Comparison of ENCODE assay signal across 19 cellular contexts in genomic region chr2:1429895-1430294, GRCh38. TPM values are rescaled to one million over a fixed set of nuclear protein-coding genes. Genes with fewer than 3 reads are reported as not detected.
DNase-seq lines count a peak whose midpoint lies in the region; ATAC-seq and TF ChIP-seq lines count a peak whose summit lies in the region.
"Had no signal": no experiment of that assay in that cellular context is flagged by ENCODE, and none has a peak within 500 bp of the region (broad histone marks: within the 10 kb centered on the region; RNA-seq: fewer than 3 reads in every experiment).

No MANE protein-coding gene starts in this region.

- no peak overlapping the region; the same call in 1 of the 2 replicates for H3K4me3 ChIP-seq in HUES48 (ENCODE audit: low read depth, low read length)
- peak overlapping the region; percentile 14; the same call in 1 of the 2 replicates for H3K4me3 ChIP-seq in iPS-20b (ENCODE audit: low read length)
- H3K4me3 ChIP-seq in left ventricle myocardium inferior: no peak overlapping the region
- H3K4me3 ChIP-seq in heart left ventricle: no peak overlapping the region

- POLR2A ChIA-PET in WTC11 (lab: Charles Lee): no interaction called here

- H3K9ac ChIP-seq in HUES48 (ENCODE audit: low read depth, low read length) (no peak overlapping the region), iPS-20b (ENCODE audit: low read depth, low read length) (no peak overlapping the region)

- H3K4me3 Mint-ChIP-seq in WTC11: no peak overlapping the region
- H3K4me3 Mint-ChIP-seq: CD4-positive, alpha-beta memory T cell had no signal

- peaks cover 8% of the 10 kb centered on the region for H3K4me1 ChIP-seq in HUES48 (ENCODE audit: control insufficient read depth, insufficient read depth, low read length)
- H3K4me1 ChIP-seq in iPS-20b (ENCODE audit: insufficient read depth, low read length): peaks cover 9% of the 10 kb centered on the region; the same call in 1 of the 2 replicates
- H3K4me1 ChIP-seq in left ventricle myocardium inferior: no peaks in the 10 kb centered on the region
- no peaks in the 10 kb centered on the region for H3K4me1 ChIP-seq in heart left ventricle

- peaks cover 15% of the 10 kb centered on the region for H3K27me3 Mint-ChIP-seq in WTC11 (ENCODE audit: low read depth)
- H3K27me3 Mint-ChIP-seq: CD4-positive, alpha-beta memory T cell had no signal

- H3K27ac ChIP-seq in HUES48 (ENCODE audit: low read depth, low read length): peak overlapping the region; percentile 25
- H3K27ac ChIP-seq in iPS-20b (ENCODE audit: low read length): no peak overlapping the region
- no peak overlapping the region for H3K27ac ChIP-seq in left ventricle myocardium inferior (replicated peaks)
- no peak overlapping the region for H3K27ac ChIP-seq in heart left ventricle

- TF ChIP-seq CTCF in WTC11 (IDR thresholded peaks at IDR 0.05): no peak
- no peak for TF ChIP-seq CTCF in GM20000 (IDR thresholded peaks at IDR 0.05; ENCODE audit: extremely low read depth, missing control alignments)
- TF ChIP-seq CTCF in left ventricle myocardium inferior (IDR thresholded peaks at IDR 0.05; ENCODE audit: borderline replicate concordance): no peak
- TF ChIP-seq CTCF in heart left ventricle (IDR thresholded peaks at IDR 0.05): no peak

- no peaks in the 10 kb centered on the region for H3K36me3 ChIP-seq in HUES48 (ENCODE audit: control insufficient read depth, insufficient read depth, low read length)
- no peaks in the 10 kb centered on the region for H3K36me3 ChIP-seq in iPS-20b (ENCODE audit: insufficient read depth, low read depth, low read length)
- peaks cover 6% of the 10 kb centered on the region for H3K36me3 ChIP-seq in left ventricle myocardium inferior
- H3K36me3 ChIP-seq in heart left ventricle: peaks cover 0 to 4% (median 0%) of the 10 kb centered on the region in 9 donors

- intact Hi-C loops in left ventricle myocardium inferior (cut with micrococcal nuclease) (no loop called here), heart left ventricle (cut with DNase I) (no loop called here)

- H3K9me3 Mint-ChIP-seq in WTC11: peaks cover 37% of the 10 kb centered on the region
- H3K9me3 Mint-ChIP-seq: CD4-positive, alpha-beta memory T cell had no signal

- TF ChIP-seq POLR2A in heart left ventricle (IDR thresholded peaks at IDR 0.05): no peak

- peaks cover 10% of the 10 kb centered on the region; the same call in 1 of the 2 replicates for H3K36me3 Mint-ChIP-seq in WTC11
- H3K36me3 Mint-ChIP-seq: CD4-positive, alpha-beta memory T cell had no signal

- ATAC-seq in WTC11 (peak; percentile 76), HG03457 (IDR thresholded peaks at IDR 0.05; ENCODE audit: unreplicated experiment) (no peak), heart left ventricle (no peak)
- ATAC-seq: HCT116 had no signal

- H3K27me3 ChIP-seq in HUES48 (ENCODE audit: control insufficient read depth, insufficient read depth, low read length) (no peaks in the 10 kb centered on the region), iPS-20b (ENCODE audit: insufficient read depth, low read length) (no peaks in the 10 kb centered on the region), left ventricle myocardium inferior (ENCODE audit: low read depth) (peaks cover 6% of the 10 kb centered on the region), heart left ventricle (peaks cover 0 to 4% (median 0%) of the 10 kb centered on the region in 9 donors)

- CTCF ChIA-PET in WTC11 (lab: Charles Lee): no interaction called here

- H3K27ac Mint-ChIP-seq in WTC11: no peak overlapping the region; the same call in 1 of the 2 replicates
- H3K27ac Mint-ChIP-seq: CD4-positive, alpha-beta memory T cell had no signal

- H3K9me3 ChIP-seq in HUES48 (ENCODE audit: control insufficient read depth, insufficient read depth, low read length): no peaks in the 10 kb centered on the region
- no peaks in the 10 kb centered on the region; the same call in 1 of the 2 replicates for H3K9me3 ChIP-seq in iPS-20b (ENCODE audit: insufficient read depth, low read depth, low read length)
- no peaks in the 10 kb centered on the region for H3K9me3 ChIP-seq in left ventricle myocardium inferior (replicated peaks)
- H3K9me3 ChIP-seq in heart left ventricle: no peaks in the 10 kb centered on the region

- WGBS in heart left ventricle, 4 donors: 76 to 86% (median 80%) methylated on average over 2 of the region's 2 CpGs

- H3K4me1 Mint-ChIP-seq in WTC11: peaks cover 21% of the 10 kb centered on the region
- H3K4me1 Mint-ChIP-seq: CD4-positive, alpha-beta memory T cell had no signal

- no peak for DNase-seq in WTC11 (ENCODE audit: low spot score)
- no peak for DNase-seq in GM20000 (ENCODE audit: low spot score)
- no peak for DNase-seq in left ventricle myocardium inferior
- no peak for DNase-seq in heart left ventricle
- DNase-seq: C1 segment of cervical spinal cord; Calu3; CD4-positive, alpha-beta memory T cell; COR-L47; DMS153; DND-41; GOT3; H7 had no signal

TF ChIP-seq in WTC11, 78 proteins besides CTCF, POLR2A, EP300 and RAD21:
- TF ChIP-seq MYBL2 (CRISPR knock-in tag; IDR thresholded peaks at IDR 0.05): no peak
- TF ChIP-seq TP53 (CRISPR knock-in tag; IDR thresholded peaks at IDR 0.05): no peak
- TF ChIP-seq ZMAT4 (CRISPR knock-in tag; IDR thresholded peaks at IDR 0.05): no peak
- no peak for TF ChIP-seq SMAD4 (CRISPR knock-in tag; IDR thresholded peaks at IDR 0.05)
- no peak for TF ChIP-seq ZNF219 (CRISPR knock-in tag; IDR thresholded peaks at IDR 0.05; ENCODE audit: borderline replicate concordance)
- TF ChIP-seq PRDM15 (CRISPR knock-in tag; IDR thresholded peaks at IDR 0.05): no peak

RNA-seq across cellular contexts. Expression of gene TPO, which starts 16.6 kb away (rescaled TPM):
- not detected in 3 replicates for total RNA-seq in WTC11 (2021)
- total RNA-seq in left ventricle myocardium inferior: 7.1 TPM
- total RNA-seq in heart left ventricle: 10 to 100 TPM in 4 of 9 donors, 1 to 10 TPM in 5; 3.0 to 13.8 (median 9.5) TPM
- polyA plus RNA-seq in heart left ventricle: 1 to 10 TPM; 5.9 to 7.7 TPM
- total RNA-seq: A172; A673; Calu3; CD4-positive, alpha-beta memory T cell; H7 had no signal
- polyA plus RNA-seq: BJ had no signal
